ENCODE assay signal across 9 cellular contexts in genomic region chr9:28073278-28073677, GRCh38.
A peak's percentile ranks its signal among the peaks of the same experiment; 100 is the strongest.
DNase-seq lines count a peak whose midpoint lies in the region.
"Had no signal": no experiment of that assay in that cellular context is flagged by ENCODE, and none has a peak within 500 bp of the region (broad histone marks: within the 10 kb centered on the region; RNA-seq: fewer than 3 reads in every experiment).

No MANE protein-coding gene starts in this region.

- no peaks in the 10 kb centered on the region for H3K27me3 ChIP-seq in effector memory CD4-positive, alpha-beta T cell (replicated peaks; ENCODE audit: control insufficient read depth, insufficient read depth, low read length, poor library complexity, severe bottlenecking)

- H3K27ac ChIP-seq in effector memory CD4-positive, alpha-beta T cell (ENCODE audit: insufficient read depth, low read length, poor library complexity, severe bottlenecking), result no peak overlapping the region

- H3K4me1 Mint-ChIP-seq in activated CD4-positive, alpha-beta T cell treated with anti-CD3 and anti-CD28 coated beads, Interleukin-2, amount 10 ng/mL, durations not matched to agents 7 days and 5 days, result no peaks in the 10 kb centered on the region

- CTCF ChIA-PET in activated CD4-positive, alpha-beta T cell treated with anti-CD3 and anti-CD28 coated beads, Interleukin-2, amount 10 ng/mL, durations not matched to agents 7 days and 5 days (lab: Charles Lee), result no interaction called here

- H3K9me3 ChIP-seq in effector memory CD4-positive, alpha-beta T cell (ENCODE audit: control insufficient read depth, low read length), result no peaks in the 10 kb centered on the region

- H3K36me3 ChIP-seq in effector memory CD4-positive, alpha-beta T cell (ENCODE audit: control insufficient read depth, insufficient read depth, low read length), result no peaks in the 10 kb centered on the region

- no peaks in the 10 kb centered on the region for H3K27me3 Mint-ChIP-seq in activated CD4-positive, alpha-beta T cell treated with anti-CD3 and anti-CD28 coated beads, Interleukin-2, amount 10 ng/mL, durations not matched to agents 7 days and 5 days

- H3K4me3 ChIP-seq in effector memory CD4-positive, alpha-beta T cell (ENCODE audit: insufficient read depth, low read depth, low read length, poor library complexity, severe bottlenecking), result no peak overlapping the region

- H3K4me3 Mint-ChIP-seq in activated CD4-positive, alpha-beta T cell treated with anti-CD3 and anti-CD28 coated beads, Interleukin-2, amount 10 ng/mL, durations not matched to agents 7 days and 5 days, result no peak overlapping the region
- H3K4me3 Mint-ChIP-seq: activated T-cell treated with anti-CD3 and anti-CD28 coated beads, Interleukin-2, amount 50 U/mL, for 72 hours had no signal

- POLR2A ChIA-PET in activated CD4-positive, alpha-beta T cell treated with anti-CD3 and anti-CD28 coated beads, Interleukin-2, amount 10 ng/mL, durations not matched to agents 7 days and 5 days (lab: Charles Lee), result no interaction called here

- no peaks in the 10 kb centered on the region for H3K36me3 Mint-ChIP-seq in activated CD4-positive, alpha-beta T cell treated with anti-CD3 and anti-CD28 coated beads, Interleukin-2, amount 10 ng/mL, durations not matched to agents 7 days and 5 days (ENCODE audit: low read depth)

- H3K4me1 ChIP-seq in effector memory CD4-positive, alpha-beta T cell (ENCODE audit: control insufficient read depth, insufficient read depth, low read length, poor library complexity, severe bottlenecking), result no peaks in the 10 kb centered on the region

- DNase-seq in activated CD4-positive, alpha-beta T cell treated with anti-CD3 and anti-CD28 coated beads for 48 hours, result peak; percentile 2
- DNase-seq in activated CD4-positive, alpha-beta T cell treated with anti-CD3 and anti-CD28 coated beads, Interleukin-2, amount 10 ng/mL, durations not matched to agents 7 days and 5 days, result no peak
- peak; percentile 42 for DNase-seq in NCI-H1092 (lab: John Stamatoyannopoulos, UW)
- peak; percentile 5 for DNase-seq in brain pericyte (ENCODE audit: low read depth, low spot score)
- peak; percentile 73 for DNase-seq in medulla oblongata (ENCODE audit: extremely low spot score)
- no peak for DNase-seq in effector CD8-positive, alpha-beta T cell (lab: John Stamatoyannopoulos, UW)
- no peak for DNase-seq in effector memory CD4-positive, alpha-beta T cell
- DNase-seq in NK-92 treated with Interleukin-12 subunit alpha and Interleukin-12 subunit beta, amount 100 ng/mL, for 24 hours (lab: John Stamatoyannopoulos, UW), result no peak

- H3K9me3 Mint-ChIP-seq in activated CD4-positive, alpha-beta T cell treated with anti-CD3 and anti-CD28 coated beads, Interleukin-2, amount 10 ng/mL, durations not matched to agents 7 days and 5 days, result no peaks in the 10 kb centered on the region
- H3K9me3 Mint-ChIP-seq: activated T-cell treated with anti-CD3 and anti-CD28 coated beads, Interleukin-2, amount 50 U/mL, for 72 hours had no signal

- no peak overlapping the region for H3K27ac Mint-ChIP-seq in activated CD4-positive, alpha-beta T cell treated with anti-CD3 and anti-CD28 coated beads, Interleukin-2, amount 10 ng/mL, durations not matched to agents 7 days and 5 days
- H3K27ac Mint-ChIP-seq: activated T-cell treated with anti-CD3 and anti-CD28 coated beads, Interleukin-2, amount 50 U/mL, for 72 hours had no signal

Comparison
In these comparisons a context has a peak if more than half of its experiments do, and no peak if none do; other contexts are left out.
1. DNase-seq: peak in activated CD4-positive, alpha-beta T cell treated with anti-CD3 and anti-CD28 coated beads for 48 hours (single experiment), NCI-H1092 (single experiment), brain pericyte (single experiment) and medulla oblongata (single experiment); none in activated CD4-positive, alpha-beta T cell treated with anti-CD3 and anti-CD28 coated beads, Interleukin-2, amount 10 ng/mL, durations not matched to agents 7 days and 5 days (single experiment), effector CD8-positive, alpha-beta T cell (single experiment), effector memory CD4-positive, alpha-beta T cell (0 of 3) and NK-92 treated with Interleukin-12 subunit alpha and Interleukin-12 subunit beta, amount 100 ng/mL, for 24 hours (single experiment).